In genomic region chr18:41992698-41993097, GRCh38 we compare ENCODE assay signal across 25 cellular contexts.
"Had no signal": no experiment of that assay in that cellular context is flagged by ENCODE, and none has a peak within 500 bp of the region (broad histone marks: within the 10 kb centered on the region; RNA-seq: fewer than 3 reads in every experiment).

No MANE protein-coding gene starts in this region.

- H3K9me3 Mint-ChIP-seq: activated B cell treated with CpG ODN at 0.5 μM for 24 hours; activated naive CD8-positive, alpha-beta T cell treated with anti-CD3 and anti-CD28 coated beads, Interleukin-2, amount 10 ng/mL, durations not matched to agents 7 days and 5 days; activated T-cell treated with anti-CD3 and anti-CD28 coated beads, Interleukin-2, amount 50 U/mL, for 24 hours; activated T-helper 17 cell treated with anti-CD3 and anti-CD28 coated beads, Interleukin-2, amount 50 U/mL, for 72 hours; endodermal cell; naive thymus-derived CD8-positive, alpha-beta T cell had no signal

- H3K4me3 ChIP-seq: cardiac muscle cell, esophagus squamous epithelium, gastrocnemius medialis, left ventricle myocardium inferior, ovary, prostate gland, spleen had no signal

- H3K27me3 ChIP-seq: cardiac muscle cell, esophagus squamous epithelium, gastrocnemius medialis, ovary, spleen had no signal

- H3K27ac Mint-ChIP-seq: activated B cell treated with CpG ODN at 0.5 μM for 24 hours; activated CD4-positive, alpha-beta T cell treated with anti-CD3 and anti-CD28 coated beads for 36 hours; activated naive CD8-positive, alpha-beta T cell treated with anti-CD3 and anti-CD28 coated beads, Interleukin-2, amount 10 ng/mL, durations not matched to agents 7 days and 5 days; activated T-helper 17 cell treated with anti-CD3 and anti-CD28 coated beads, Interleukin-2, amount 50 U/mL, for 72 hours; endodermal cell had no signal

- H3K4me1 ChIP-seq: esophagus squamous epithelium, gastrocnemius medialis, left ventricle myocardium inferior, prostate gland had no signal

- H3K36me3 ChIP-seq: ovary, prostate gland had no signal

- H3K27me3 Mint-ChIP-seq: activated B cell treated with CpG ODN at 0.5 μM for 24 hours; activated CD4-positive, alpha-beta T cell treated with anti-CD3 and anti-CD28 coated beads for 36 hours; activated naive CD8-positive, alpha-beta T cell treated with anti-CD3 and anti-CD28 coated beads, Interleukin-2, amount 10 ng/mL, durations not matched to agents 7 days and 5 days; activated T-cell treated with anti-CD3 and anti-CD28 coated beads, Interleukin-2, amount 50 U/mL, for 24 hours; activated T-helper 17 cell treated with anti-CD3 and anti-CD28 coated beads, Interleukin-2, amount 50 U/mL, for 72 hours; naive thymus-derived CD8-positive, alpha-beta T cell had no signal

- H3K27ac ChIP-seq: esophagus squamous epithelium, gastrocnemius medialis, left ventricle myocardium inferior, ovary, prostate gland, spleen had no signal

- H3K4me1 Mint-ChIP-seq: activated B cell treated with CpG ODN at 0.5 μM for 24 hours; activated naive CD8-positive, alpha-beta T cell treated with anti-CD3 and anti-CD28 coated beads, Interleukin-2, amount 10 ng/mL, durations not matched to agents 7 days and 5 days; activated T-helper 17 cell treated with anti-CD3 and anti-CD28 coated beads, Interleukin-2, amount 50 U/mL, for 72 hours; endodermal cell had no signal

- ATAC-seq: activated CD4-positive, alpha-beta T cell treated with anti-CD3 and anti-CD28 coated beads for 36 hours; activated T-helper 17 cell treated with anti-CD3 and anti-CD28 coated beads, Interleukin-2, amount 50 U/mL, for 72 hours; gastrocnemius medialis; naive thymus-derived CD8-positive, alpha-beta T cell; stimulated activated naive CD8-positive, alpha-beta T cell treated with anti-CD3 and anti-CD28 coated beads, Interleukin-15, Interleukin-2, amounts not matched to agents 100 U/mL and 50 U/mL, for 24 hours had no signal

- H3K9me3 ChIP-seq: esophagus squamous epithelium, gastrocnemius medialis, left ventricle myocardium inferior, ovary, prostate gland, spleen had no signal

- H3K4me3 Mint-ChIP-seq: activated B cell treated with CpG ODN at 0.5 μM for 24 hours; activated CD4-positive, alpha-beta T cell treated with anti-CD3 and anti-CD28 coated beads for 36 hours; activated naive CD8-positive, alpha-beta T cell treated with anti-CD3 and anti-CD28 coated beads, Interleukin-2, amount 10 ng/mL, durations not matched to agents 7 days and 5 days; activated T-cell treated with anti-CD3 and anti-CD28 coated beads, Interleukin-2, amount 50 U/mL, for 24 hours; activated T-helper 17 cell treated with anti-CD3 and anti-CD28 coated beads, Interleukin-2, amount 50 U/mL, for 72 hours; endodermal cell; naive thymus-derived CD8-positive, alpha-beta T cell had no signal

- DNase-seq: activated B cell treated with CpG ODN at 0.5 μM for 24 hours; activated CD4-positive, alpha-beta T cell treated with anti-CD3 and anti-CD28 coated beads for 36 hours; activated CD4-positive, alpha-beta T cell treated with anti-CD3 and anti-CD28 coated beads, Interleukin-2, amount 50 U/mL, for 4 hours; activated CD8-positive, alpha-beta memory T cell treated with anti-CD3 and anti-CD28 coated beads for 24 hours; activated CD8-positive, alpha-beta memory T cell treated with anti-CD3 and anti-CD28 coated beads, Interleukin-2, amount 50 U/mL, for 4 hours; activated naive CD4-positive, alpha-beta T cell treated with Interleukin-2 at 50 U/mL for 16 hours; activated naive CD8-positive, alpha-beta T cell treated with anti-CD3 and anti-CD28 coated beads, Interleukin-2, amount 10 ng/mL, durations not matched to agents 7 days and 5 days; activated T-cell treated with anti-CD3 and anti-CD28 coated beads, Interleukin-2, amount 50 U/mL, for 24 hours; amygdala; cortex of kidney; endodermal cell; esophagus squamous epithelium; gastrocnemius medialis; head of caudate nucleus; hypothalamus; left ventricle myocardium inferior; naive thymus-derived CD8-positive, alpha-beta T cell; ovary; spleen; stimulated activated CD4-positive, alpha-beta T cell treated with anti-CD3 and anti-CD28 coated beads, Interleukin-4, amount 100 ng/mL, for 4 hours; stimulated activated naive CD8-positive, alpha-beta T cell treated with anti-CD3 and anti-CD28 coated beads, Interleukin-15, Interleukin-2, amounts not matched to agents 100 U/mL and 50 U/mL, for 24 hours; T-helper 9 cell had no signal
